28 cellular contexts compared by ENCODE assay signal in genomic region chr18:5732318-5732717, GRCh38.
"Had no signal": no experiment of that assay in that cellular context is flagged by ENCODE, and none has a peak within 500 bp of the region (broad histone marks: within the 10 kb centered on the region; RNA-seq: fewer than 3 reads in every experiment).

No MANE protein-coding gene starts in this region.

- H2AFZ ChIP-seq: neural progenitor cell had no signal

- H3K4me2 ChIP-seq: neural progenitor cell, smooth muscle cell had no signal

- H3K4me3 Mint-ChIP-seq: mesothelial cell of epicardium; naive B cell; natural killer cell; nephron progenitor cell; neural progenitor cell; stimulated activated memory B cell treated with anti-CD40 and anti-IgM and Interleukin-4, amounts not matched to agents 10 μg/mL and 1 μg/mL and 100 μg/mL, for 72 hours; stimulated activated naive CD8-positive, alpha-beta T cell treated with anti-CD3 and anti-CD28 coated beads, Interleukin-15, amount 100 ng/mL, for 72 hours had no signal

- H3K36me3 Mint-ChIP-seq: mesothelial cell of epicardium; naive B cell; natural killer cell; neural progenitor cell; stimulated activated memory B cell treated with anti-CD40 and anti-IgM and Interleukin-4, amounts not matched to agents 10 μg/mL and 1 μg/mL and 100 μg/mL, for 72 hours had no signal

- ATAC-seq: left colon; left lung; natural killer cell; right cardiac atrium; stimulated activated memory B cell treated with anti-CD40 and anti-IgM and Interleukin-4, amounts not matched to agents 10 μg/mL and 1 μg/mL and 100 μg/mL, for 72 hours; stimulated activated naive CD8-positive, alpha-beta T cell treated with anti-CD3 and anti-CD28 coated beads, Interleukin-15, amount 100 ng/mL, for 72 hours had no signal

- H3K9me3 Mint-ChIP-seq: mesothelial cell of epicardium, nephron progenitor cell, neural progenitor cell had no signal

- H3K4me3 ChIP-seq: left lung, lung, neural progenitor cell, ovary, prostate gland, smooth muscle cell, tibial nerve, upper lobe of left lung, uterus had no signal

- H3K9ac ChIP-seq: neural progenitor cell had no signal

- H3K27ac ChIP-seq: left lung, neural progenitor cell, ovary, prostate gland, tibial nerve, upper lobe of left lung, uterus had no signal

- DNase-seq: hippocampal formation; left colon; left lung; mesendoderm; naive B cell; natural killer cell; nephron progenitor cell; ovary; posterior cingulate gyrus; retina; right cardiac atrium; stimulated activated CD4-positive, alpha-beta T cell treated with anti-CD3 and anti-CD28 coated beads, Interleukin-1b, Interleukin-23, amount 100 ng/mL, for 48 hours; stimulated activated CD4-positive, alpha-beta T cell treated with anti-CD3 and anti-CD28 coated beads, Interleukin-2, amount 100 ng/mL, for 48 hours; stimulated activated CD4-positive, alpha-beta T cell treated with anti-CD3 and anti-CD28 coated beads, Interleukin-4, amount 100 ng/mL, for 4 hours; stimulated activated CD8-positive, alpha-beta memory T cell treated with anti-CD3 and anti-CD28 coated beads, Interleukin-4, amount 100 ng/mL, for 48 hours; stimulated activated naive CD4-positive, alpha-beta T cell treated with Interleukin-2 at 50 U/mL for 16 hours; stimulated activated naive CD8-positive, alpha-beta T cell treated with anti-CD3 and anti-CD28 coated beads, Interleukin-15, amount 100 ng/mL, for 72 hours; substantia nigra; upper lobe of left lung; uterus had no signal

- H3K4me1 Mint-ChIP-seq: mesothelial cell of epicardium; naive B cell; natural killer cell; neural progenitor cell; stimulated activated memory B cell treated with anti-CD40 and anti-IgM and Interleukin-4, amounts not matched to agents 10 μg/mL and 1 μg/mL and 100 μg/mL, for 72 hours; stimulated activated naive CD8-positive, alpha-beta T cell treated with anti-CD3 and anti-CD28 coated beads, Interleukin-15, amount 100 ng/mL, for 72 hours had no signal

- H3K4me1 ChIP-seq: left lung, neural progenitor cell, prostate gland, tibial nerve, upper lobe of left lung, uterus had no signal

- H3K27ac Mint-ChIP-seq: mesothelial cell of epicardium; natural killer cell; nephron progenitor cell; neural progenitor cell; stimulated activated memory B cell treated with anti-CD40 and anti-IgM and Interleukin-4, amounts not matched to agents 10 μg/mL and 1 μg/mL and 100 μg/mL, for 72 hours; stimulated activated naive CD8-positive, alpha-beta T cell treated with anti-CD3 and anti-CD28 coated beads, Interleukin-15, amount 100 ng/mL, for 72 hours had no signal

- H3K9me3 ChIP-seq: left lung, ovary, prostate gland, tibial nerve, upper lobe of left lung, uterus had no signal

- FAIRE-seq: keratinocyte had no signal

- H3K36me3 ChIP-seq: left lung, neural progenitor cell, ovary, prostate gland, tibial nerve, upper lobe of left lung, uterus had no signal

- H3K27me3 Mint-ChIP-seq: stimulated activated memory B cell treated with anti-CD40 and anti-IgM and Interleukin-4, amounts not matched to agents 10 μg/mL and 1 μg/mL and 100 μg/mL, for 72 hours had no signal

- H3K27me3 ChIP-seq: left lung, neural progenitor cell, ovary, tibial nerve, upper lobe of left lung, uterus had no signal
